23 cellular contexts compared by ENCODE assay signal in genomic region chr4:80225628-80226027, GRCh38. TPM values are rescaled to one million over a fixed set of nuclear protein-coding genes. Genes with fewer than 3 reads are reported as not detected.
"Had no signal": no experiment of that assay in that cellular context is flagged by ENCODE, and none has a peak within 500 bp of the region (broad histone marks: within the 10 kb centered on the region; RNA-seq: fewer than 3 reads in every experiment).

No MANE protein-coding gene starts in this region.

- H3K4me1 ChIP-seq: ascending aorta, esophagus squamous epithelium, gastrocnemius medialis, transverse colon, uterus had no signal

- H3K36me3 ChIP-seq: ascending aorta, esophagus squamous epithelium, gastrocnemius medialis, transverse colon, uterus had no signal

- H3K27ac ChIP-seq: ascending aorta, esophagus squamous epithelium, gastrocnemius medialis, transverse colon, uterus had no signal

- H3K4me3 ChIP-seq: ascending aorta, esophagus squamous epithelium, gastrocnemius medialis, mucosa of descending colon, transverse colon, uterus had no signal

- DNase-seq: activated CD8-positive, alpha-beta memory T cell treated with anti-CD3 and anti-CD28 coated beads for 24 hours; activated CD8-positive, alpha-beta memory T cell treated with anti-CD3 and anti-CD28 coated beads, Interleukin-2, amount 50 U/mL, for 48 hours; activated effector memory CD4-positive, alpha-beta T cell treated with Interleukin-2 at 50 U/mL for 16 hours; activated naive CD4-positive, alpha-beta T cell treated with anti-CD3 and anti-CD28 coated beads, Interleukin-2, amount 10 ng/mL, durations not matched to agents 7 days and 5 days; activated naive CD8-positive, alpha-beta T cell treated with anti-CD3 and anti-CD28 coated beads, Interleukin-2, amount 50 U/mL, for 24 hours; activated T-cell treated with anti-CD3 and anti-CD28 coated beads, Interleukin-2, amount 50 U/mL, for 48 hours; effector CD8-positive, alpha-beta T cell; esophagus squamous epithelium; gastrocnemius medialis; head of caudate nucleus; mesenchymal stem cell; mucosa of descending colon; naive B cell; stimulated activated CD4-positive, alpha-beta T cell treated with anti-CD3 and anti-CD28 coated beads, Interleukin-2, amount 100 ng/mL, for 24 hours; stimulated activated naive CD4-positive, alpha-beta T cell treated with Interleukin-2 at 50 U/mL for 16 hours; substantia nigra; T-helper 1 cell; T1000; transverse colon; uterus had no signal

- H3K27me3 ChIP-seq: ascending aorta, uterus had no signal

- H3K9me3 ChIP-seq: ascending aorta, esophagus squamous epithelium, gastrocnemius medialis, mucosa of descending colon, transverse colon, uterus had no signal

RNA-seq across cellular contexts. Expression of gene PRDM8, which starts 28.3 kb away (rescaled TPM):
- total RNA-seq: ascending aorta had no signal

RNA-seq across cellular contexts. Expression of gene FGF5, which starts 40.8 kb away (rescaled TPM):
- total RNA-seq: ascending aorta, esophagus squamous epithelium, gastrocnemius medialis, liver, neural crest cell had no signal
